In genomic region chr6:119351005-119351394, GRCh38 we compare ENCODE assay signal across 8 cellular contexts. TPM values are rescaled to one million over a fixed set of nuclear protein-coding genes. Genes with fewer than 3 reads are reported as not detected.
DNase-seq lines count a peak whose midpoint lies in the region; ATAC-seq and TF ChIP-seq lines count a peak whose summit lies in the region.

No MANE protein-coding gene starts in this region.

- WGBS in heart left ventricle, 4 donors = 43 to 48% (median 45%) methylated on average over 2 of the region's 2 CpGs

- H3K4me1 ChIP-seq in heart left ventricle = peaks cover 0 to 71% (median 16%) of the 10 kb centered on the region in 12 donors

- TF ChIP-seq POLR2A in heart left ventricle (IDR thresholded peaks at IDR 0.05) = no peak

- no peaks in the 10 kb centered on the region for H3K9me3 Mint-ChIP-seq in nephron

- ATAC-seq in heart left ventricle (no peak), HG03159 (IDR thresholded peaks at IDR 0.05; ENCODE audit: unreplicated experiment) (no peak), GM18868 (IDR thresholded peaks at IDR 0.05; ENCODE audit: unreplicated experiment) (no peak)

- TF ChIP-seq CTCF in heart left ventricle (IDR thresholded peaks at IDR 0.05) (peak; percentile 22 to 64 (median 48)), choroid plexus epithelial cell (conservative IDR thresholded peaks at IDR 0.05; ENCODE audit: low read depth, low read length) (peak; percentile 59), nephron (IDR thresholded peaks at IDR 0.05; ENCODE audit: unreplicated experiment in 3 of 3) (peak; percentile 34 to 54 (median 48))

- peaks cover 15% of the 10 kb centered on the region for H3K4me1 Mint-ChIP-seq in nephron

- H3K27ac ChIP-seq in heart left ventricle = peak overlapping the region in 11 of 12 donors; percentile 89 to 99 (median 95)

- peak overlapping the region; percentile 91 to 92 (median 92) for H3K4me3 Mint-ChIP-seq in nephron

- peak overlapping the region in 11 of 12 donors; percentile 77 to 99 (median 94) for H3K4me3 ChIP-seq in heart left ventricle
- no peak overlapping the region for H3K4me3 ChIP-seq in choroid plexus epithelial cell (ENCODE audit: low read depth, low read length)

- no peaks in the 10 kb centered on the region for H3K9me3 ChIP-seq in heart left ventricle

- H3K27ac Mint-ChIP-seq in nephron = peak overlapping the region in 1 of 3 experiments; percentile 86

- no peaks in the 10 kb centered on the region for H3K36me3 ChIP-seq in heart left ventricle

- H3K27me3 ChIP-seq in heart left ventricle = no peaks in the 10 kb centered on the region

- intact Hi-C loops in heart left ventricle (cut with DNase I) = loop anchor here in 2 of 10 donors (5.0 to 10.0 kb wide), 3 partner anchors 94 to 626 kb away; no protein-coding TSS in a partner anchor
- intact Hi-C loops in cardiac septum (cut with DNase I) = no loop called here

- peaks cover 30% of the 10 kb centered on the region for H3K27me3 Mint-ChIP-seq in nephron (ENCODE audit: low read depth)

- no peak for DNase-seq in heart left ventricle
- no peak for DNase-seq in cardiac septum (ENCODE audit: low spot score)
- DNase-seq in NCI-H748 treated with DMSO at 0.1 percent for 48 hours (lab: John Stamatoyannopoulos, UW) = peak; percentile 72
- DNase-seq in choroid plexus epithelial cell (ENCODE audit: low read depth) = peak; percentile 76
- DNase-seq in occipital lobe (lab: John Stamatoyannopoulos, UW) = no peak

- H3K36me3 Mint-ChIP-seq in nephron (ENCODE audit: low read depth) = peaks cover 5% of the 10 kb centered on the region

RNA-seq across cellular contexts. Expression of gene MAN1A1, which starts 1.4 kb away (rescaled TPM):
- 10 to 100 TPM in 8 of 9 donors, 1 to 10 TPM in 1; 7.0 to 30.6 (median 20.6) TPM for total RNA-seq in heart left ventricle
- 1 to 10 TPM; 5.6 to 9.6 TPM for polyA plus RNA-seq in heart left ventricle
- total RNA-seq in cardiac septum = 15.0 TPM
- 24.0 TPM for total RNA-seq in occipital lobe

Comparison
In these comparisons a context has a peak if more than half of its experiments do, and no peak if none do; other contexts are left out.
1. DNase-seq: peak in NCI-H748 treated with DMSO at 0.1 percent for 48 hours (single experiment) and choroid plexus epithelial cell (single experiment); none in heart left ventricle (0 of 5), cardiac septum (single experiment) and occipital lobe (single experiment).
2. Peak in every context shown above with its lines, with median percentiles within 50 percentile points of each other: CTCF ChIP-seq.